15 cellular contexts compared by ENCODE assay signal in genomic region chr5:176553260-176554085, GRCh38. TPM values are rescaled to one million over a fixed set of nuclear protein-coding genes. Genes with fewer than 3 reads are reported as not detected.
DNase-seq lines count a peak whose midpoint lies in the region; ATAC-seq and TF ChIP-seq lines count a peak whose summit lies in the region.
"Had no signal": no experiment of that assay in that cellular context is flagged by ENCODE, and none has a peak within 500 bp of the region (broad histone marks: within the 10 kb centered on the region; RNA-seq: fewer than 3 reads in every experiment).

No MANE protein-coding gene starts in this region.

- H3K9me3 Mint-ChIP-seq in activated naive CD8-positive, alpha-beta T cell (ENCODE audit: low read depth), result no peaks in the 10 kb centered on the region
- H3K9me3 Mint-ChIP-seq in activated naive CD8-positive, alpha-beta T cell treated with anti-CD3 and anti-CD28 coated beads for 36 hours, result no peaks in the 10 kb centered on the region
- H3K9me3 Mint-ChIP-seq: activated naive CD8-positive, alpha-beta T cell treated with anti-CD3 and anti-CD28 coated beads, Interleukin-2, amount 10 ng/mL, durations not matched to agents 7 days and 5 days; nephron progenitor cell had no signal

- H3K27me3 ChIP-seq in PC-3 (ENCODE audit: low read length), result no peaks in the 10 kb centered on the region
- no peaks in the 10 kb centered on the region for H3K27me3 ChIP-seq in transverse colon

- TF ChIP-seq CTCF in PC-3 (conservative IDR thresholded peaks at IDR 0.05; ENCODE audit: low read depth, low read length), result no peak
- no peak for TF ChIP-seq CTCF in transverse colon (IDR thresholded peaks at IDR 0.05)

- POLR2A ChIA-PET in PC-3 (lab: Charles Lee; ENCODE audit: unreplicated experiment), result no interaction called here

- no peak for TF ChIP-seq POLR2A in transverse colon (IDR thresholded peaks at IDR 0.05)

- peak overlapping the region; percentile 69 for H3K4me2 ChIP-seq in PC-3 (ENCODE audit: low read length)

- peaks cover 32% of the 10 kb centered on the region for H3K4me1 ChIP-seq in PC-3 (ENCODE audit: insufficient read depth, low read length)
- peaks cover 2 to 27% (median 19%) of the 10 kb centered on the region in 4 donors for H3K4me1 ChIP-seq in transverse colon
- H3K4me1 ChIP-seq: HAP-1 had no signal

- H3K9me3 ChIP-seq in PC-3 (ENCODE audit: low read length) (no peaks in the 10 kb centered on the region), transverse colon (no peaks in the 10 kb centered on the region)
- H3K9me3 ChIP-seq: HAP-1 had no signal

- peak overlapping the region; percentile 69 for H3K9ac ChIP-seq in PC-3 (ENCODE audit: low read length)

- H3K4me1 Mint-ChIP-seq in activated naive CD8-positive, alpha-beta T cell (ENCODE audit: low read depth), result peaks cover 58% of the 10 kb centered on the region
- peaks cover 41% of the 10 kb centered on the region for H3K4me1 Mint-ChIP-seq in activated naive CD8-positive, alpha-beta T cell treated with anti-CD3 and anti-CD28 coated beads for 36 hours

- H3K36me3 ChIP-seq in PC-3 (ENCODE audit: low read depth, low read length) (no peaks in the 10 kb centered on the region), transverse colon (no peaks in the 10 kb centered on the region)
- H3K36me3 ChIP-seq: HAP-1 had no signal

- ATAC-seq in PC-3, result peak; percentile 72
- peak; percentile 69 for ATAC-seq in esophagus mucosa
- ATAC-seq in GM21576 (IDR thresholded peaks at IDR 0.05; ENCODE audit: unreplicated experiment), result no peak
- ATAC-seq in HG03457 (IDR thresholded peaks at IDR 0.05; ENCODE audit: unreplicated experiment), result no peak

- H3K4me3 Mint-ChIP-seq in activated naive CD8-positive, alpha-beta T cell, result no peak overlapping the region
- no peak overlapping the region for H3K4me3 Mint-ChIP-seq in activated naive CD8-positive, alpha-beta T cell treated with anti-CD3 and anti-CD28 coated beads for 36 hours
- H3K4me3 Mint-ChIP-seq: activated naive CD8-positive, alpha-beta T cell treated with anti-CD3 and anti-CD28 coated beads, Interleukin-2, amount 10 ng/mL, durations not matched to agents 7 days and 5 days; nephron progenitor cell had no signal

- H3F3A ChIP-seq in PC-3 (ENCODE audit: low read length, unreplicated experiment), result no peaks in the 10 kb centered on the region

- in situ Hi-C loops in transverse colon (cut with MboI; ENCODE audit: low pct_ligation_motif_present in 1 of 4, low pct_unique_long_range_greater_than_20kb in 1 of 4, low sequenced_read_pairs in 3 of 4), result no loop called here

- no peaks in the 10 kb centered on the region for H3K79me2 ChIP-seq in PC-3 (ENCODE audit: low read length)

- peak overlapping the region; percentile 53 for H2AFZ ChIP-seq in PC-3 (ENCODE audit: low read length)

- H3K27ac Mint-ChIP-seq in activated naive CD8-positive, alpha-beta T cell, result peak overlapping the region; percentile 41
- no peak overlapping the region for H3K27ac Mint-ChIP-seq in activated naive CD8-positive, alpha-beta T cell treated with anti-CD3 and anti-CD28 coated beads for 36 hours
- H3K27ac Mint-ChIP-seq: activated naive CD8-positive, alpha-beta T cell treated with anti-CD3 and anti-CD28 coated beads, Interleukin-2, amount 10 ng/mL, durations not matched to agents 7 days and 5 days; nephron progenitor cell had no signal

- H3K36me3 Mint-ChIP-seq in activated naive CD8-positive, alpha-beta T cell, result no peaks in the 10 kb centered on the region
- H3K36me3 Mint-ChIP-seq in activated naive CD8-positive, alpha-beta T cell treated with anti-CD3 and anti-CD28 coated beads for 36 hours, result no peaks in the 10 kb centered on the region
- H3K36me3 Mint-ChIP-seq: activated naive CD8-positive, alpha-beta T cell treated with anti-CD3 and anti-CD28 coated beads, Interleukin-2, amount 10 ng/mL, durations not matched to agents 7 days and 5 days had no signal

- BruUV-seq in PC-3 (replicated peaks; lab: Mats Ljungman, UMichigan), result no TSS peak

- no peak for DNase-seq in activated naive CD8-positive, alpha-beta T cell treated with anti-CD3 and anti-CD28 coated beads for 36 hours
- DNase-seq in PC-3, result peak; percentile 95
- peak; percentile 64 for DNase-seq in transverse colon
- no peak for DNase-seq in retina
- DNase-seq: activated naive CD8-positive, alpha-beta T cell treated with anti-CD3 and anti-CD28 coated beads, Interleukin-2, amount 10 ng/mL, durations not matched to agents 7 days and 5 days; foreskin melanocyte; nephron progenitor cell; SIG-M5; stimulated activated CD4-positive, alpha-beta T cell treated with anti-CD3 and anti-CD28 coated beads, Interleukin-12 subunit alpha, Interleukin-12 subunit beta, amount 100 ng/mL, for 4 hours; stimulated activated CD8-positive, alpha-beta memory T cell treated with anti-CD3 and anti-CD28 coated beads, Interleukin-4, amount 100 ng/mL, for 48 hours had no signal

- CTCF ChIA-PET in PC-3 (lab: Charles Lee), result no interaction called here

- H3K27ac ChIP-seq in PC-3 (ENCODE audit: low read length) (peak overlapping the region; percentile 85), transverse colon (peak overlapping the region in 1 of 4 donors; percentile 37)

- H3K27me3 Mint-ChIP-seq in activated naive CD8-positive, alpha-beta T cell, result no peaks in the 10 kb centered on the region
- no peaks in the 10 kb centered on the region for H3K27me3 Mint-ChIP-seq in activated naive CD8-positive, alpha-beta T cell treated with anti-CD3 and anti-CD28 coated beads for 36 hours
- H3K27me3 Mint-ChIP-seq: activated naive CD8-positive, alpha-beta T cell treated with anti-CD3 and anti-CD28 coated beads, Interleukin-2, amount 10 ng/mL, durations not matched to agents 7 days and 5 days had no signal

- intact Hi-C loops in PC-3 (cut with micrococcal nuclease), result no loop called here
- intact Hi-C loops in transverse colon (cut with DNase I; ENCODE audit: low total_unique reads), result no loop called here

- H3K4me3 ChIP-seq in PC-3 (ENCODE audit: low read length) (peak overlapping the region; percentile 27; the same call in 1 of the 2 replicates), transverse colon (no peak overlapping the region)
- H3K4me3 ChIP-seq: HAP-1 had no signal

- TF ChIP-seq EP300 in transverse colon (IDR thresholded peaks at IDR 0.05; ENCODE audit: low read depth), result peak; percentile 31

- no peaks in the 10 kb centered on the region for H3K9me2 ChIP-seq in PC-3 (replicated peaks; ENCODE audit: low read length)

- WGBS in transverse colon (ENCODE audit: low coverage in 1 of 2), 2 donors, result 65 to 74% methylated on average over 7 to 18 of the region's 18 CpGs

- H4K20me1 ChIP-seq in PC-3 (ENCODE audit: low read length), result no peaks in the 10 kb centered on the region

RNA-seq across cellular contexts. Expression of gene CDHR2, which starts 4.3 kb away (rescaled TPM):
- total RNA-seq in activated naive CD8-positive, alpha-beta T cell treated with anti-CD3 and anti-CD28 coated beads for 36 hours, result under 1 TPM; 0.31 to 0.44 TPM
- total RNA-seq in PC-3 (2014; rRNA removed), result 0.07 TPM in 1 of 2 replicates, not detected in the other
- not detected for total RNA-seq in esophagus mucosa
- total RNA-seq in transverse colon, result 100 to 1,000 TPM in 2 of 4 donors, 10 to 100 TPM in 2; 15.5 to 257 (median 104) TPM

RNA-seq across cellular contexts. Expression of gene RNF44, which starts 16.3 kb away (rescaled TPM):
- 10 to 100 TPM; 53.4 to 53.8 TPM for total RNA-seq in activated naive CD8-positive, alpha-beta T cell treated with anti-CD3 and anti-CD28 coated beads for 36 hours
- total RNA-seq in PC-3 (2014; rRNA removed), result 19.2 and 28.3 TPM in 2 replicates
- total RNA-seq in esophagus mucosa, result 22.0 TPM
- total RNA-seq in transverse colon, result 10 to 100 TPM; 43.8 to 65.6 (median 54.8) TPM

RNA-seq across cellular contexts. Expression of gene GPRIN1, which starts 56.5 kb away (rescaled TPM):
- total RNA-seq in activated naive CD8-positive, alpha-beta T cell treated with anti-CD3 and anti-CD28 coated beads for 36 hours, result 1 to 10 TPM; 1.5 to 1.7 TPM
- 18.7 and 19.9 TPM in 2 replicates for total RNA-seq in PC-3 (2014; rRNA removed)
- total RNA-seq in esophagus mucosa, result 1.9 TPM
- total RNA-seq in transverse colon, result 1 to 10 TPM; 1.6 to 9.7 (median 3.6) TPM

Comparison
In these comparisons a context has a peak if more than half of its experiments do, and no peak if none do; other contexts are left out.
1. DNase-seq: peak in PC-3 (single experiment) and transverse colon (single experiment); none in activated naive CD8-positive, alpha-beta T cell treated with anti-CD3 and anti-CD28 coated beads for 36 hours (single experiment) and retina (single experiment).
2. ATAC-seq: peak in PC-3 (single experiment) and esophagus mucosa (single experiment); none in GM21576 (single experiment) and HG03457 (single experiment).
3. RNA of gene CDHR2, which starts 4.3 kb away (total RNA-seq): 15.5 to 257 TPM in transverse colon; 0.31 to 0.44 TPM in activated naive CD8-positive, alpha-beta T cell treated with anti-CD3 and anti-CD28 coated beads for 36 hours, not detected in esophagus mucosa (single experiment) and 0.07 TPM in PC-3; every median in the first group is over 10 times any median in the second.